In the genomic region with DNA sequence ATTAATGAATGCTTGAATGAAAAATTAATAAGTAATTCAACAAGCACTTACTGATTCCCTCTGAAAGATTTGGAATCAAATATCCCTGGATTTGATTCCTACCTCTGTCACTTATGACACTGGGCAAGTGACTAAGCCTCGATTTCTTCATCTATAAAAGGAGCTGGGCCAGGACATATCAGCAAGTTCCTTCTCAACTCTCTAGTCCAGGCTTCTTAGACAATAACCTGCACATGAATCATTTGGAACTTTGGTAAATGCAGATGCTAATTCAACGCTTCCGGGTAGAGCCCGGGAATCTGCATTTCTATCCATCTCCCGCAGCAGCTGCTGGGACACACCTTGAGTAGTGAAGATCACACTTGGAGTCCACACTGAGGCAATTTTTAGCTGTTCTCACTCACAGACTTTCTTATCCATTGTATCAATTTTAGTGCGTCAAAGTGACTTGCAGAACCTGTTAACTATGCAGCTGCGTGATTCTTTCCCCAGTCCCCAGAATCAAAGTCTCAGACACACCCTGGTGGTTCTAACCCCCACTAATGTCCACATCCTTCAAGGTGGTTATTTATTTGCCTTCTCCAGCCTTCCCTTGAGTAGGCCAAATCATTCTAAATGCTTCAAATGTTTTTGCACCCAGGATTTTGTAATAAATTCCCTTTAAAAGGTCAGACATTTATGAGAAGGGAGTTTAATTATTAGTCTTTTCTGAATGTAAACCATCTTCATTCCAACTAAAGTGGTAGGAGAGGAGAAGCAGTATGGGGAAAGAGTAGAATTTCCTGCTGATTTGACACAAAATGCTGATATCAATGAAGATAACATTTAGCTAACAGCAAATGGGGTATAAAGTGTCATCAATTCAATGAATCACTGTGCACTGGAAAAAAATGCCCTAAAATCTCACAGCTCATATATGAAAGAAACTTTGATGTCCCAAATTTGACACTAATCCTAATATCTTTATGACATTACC, we compare ENCODE assay signal across 11 cellular contexts. TPM values are rescaled to one million over a fixed set of nuclear protein-coding genes. Genes with fewer than 3 reads are reported as not detected.
DNase-seq lines count a peak whose midpoint lies in the region; ATAC-seq and TF ChIP-seq lines count a peak whose summit lies in the region.
"Had no signal": no experiment of that assay in that cellular context is flagged by ENCODE, and none has a peak within 500 bp of the region (broad histone marks: within the 10 kb centered on the region; RNA-seq: fewer than 3 reads in every experiment).

No MANE protein-coding gene starts in this region.

- intact Hi-C loops in upper lobe of right lung (cut with DNase I) (no loop called here), body of pancreas (cut with DNase I) (no loop called here)

- H3K4me1 ChIP-seq in upper lobe of right lung (peaks cover 56% of the 10 kb centered on the region), body of pancreas (no peaks in the 10 kb centered on the region)
- H3K4me1 ChIP-seq: uterus had no signal

- H3K4me3 ChIP-seq in upper lobe of right lung = no peak overlapping the region
- H3K4me3 ChIP-seq in body of pancreas = no peak overlapping the region
- H3K4me3 ChIP-seq: uterus had no signal

- H3K27me3 Mint-ChIP-seq in activated T-cell treated with anti-CD3 and anti-CD28 coated beads, Interleukin-2, amount 50 U/mL, for 24 hours = no peaks in the 10 kb centered on the region
- no peaks in the 10 kb centered on the region for H3K27me3 Mint-ChIP-seq in activated T-helper 17 cell treated with anti-CD3 and anti-CD28 coated beads, Interleukin-2, amount 50 U/mL, for 72 hours

- H3K4me3 Mint-ChIP-seq in activated T-cell treated with anti-CD3 and anti-CD28 coated beads, Interleukin-2, amount 50 U/mL, for 24 hours = peak overlapping the region; percentile 34
- peak overlapping the region; percentile 36 for H3K4me3 Mint-ChIP-seq in activated T-helper 17 cell treated with anti-CD3 and anti-CD28 coated beads, Interleukin-2, amount 50 U/mL, for 72 hours

- H3K27ac ChIP-seq in upper lobe of right lung (peak overlapping the region; percentile 61), body of pancreas (no peak overlapping the region)
- H3K27ac ChIP-seq: uterus had no signal

- peak; percentile 32 for DNase-seq in activated T-cell treated with anti-CD3 and anti-CD28 coated beads, Interleukin-2, amount 50 U/mL, for 24 hours
- DNase-seq in activated T-cell treated with anti-CD3 and anti-CD28 coated beads for 4 hours (no peak), islet precursor cell (peak; percentile 57), upper lobe of right lung (no peak), body of pancreas (no peak), Kasumi-1 (lab: John Stamatoyannopoulos, UW) (no peak)
- DNase-seq: activated naive CD4-positive, alpha-beta T cell treated with anti-CD3 and anti-CD28 coated beads, Interleukin-2, amount 50 U/mL, for 16 hours; SIG-M5; uterus had no signal

- H3K36me3 ChIP-seq in upper lobe of right lung = no peaks in the 10 kb centered on the region
- no peaks in the 10 kb centered on the region for H3K36me3 ChIP-seq in body of pancreas (replicated peaks in 1 of 2; ENCODE audit: insufficient read depth in 1 of 2, low read depth in 2 of 2)
- H3K36me3 ChIP-seq: uterus had no signal

- no peak for ATAC-seq in activated T-helper 17 cell treated with anti-CD3 and anti-CD28 coated beads, Interleukin-2, amount 50 U/mL, for 72 hours (replicated peaks)
- ATAC-seq in upper lobe of right lung (peak; percentile 72), body of pancreas (no peak), HG03571 (IDR thresholded peaks at IDR 0.05; ENCODE audit: unreplicated experiment) (no peak)

- H3K9me3 ChIP-seq in upper lobe of right lung (no peaks in the 10 kb centered on the region), body of pancreas (no peaks in the 10 kb centered on the region)
- H3K9me3 ChIP-seq: uterus had no signal

- WGBS in body of pancreas, 2 donors = 73 to 84% methylated on average over 7 of the region's 7 CpGs

- no peak for TF ChIP-seq POLR2A in body of pancreas (IDR thresholded peaks at IDR 0.05)

- peaks cover 2% of the 10 kb centered on the region for H3K9me3 Mint-ChIP-seq in activated T-cell treated with anti-CD3 and anti-CD28 coated beads, Interleukin-2, amount 50 U/mL, for 24 hours
- H3K9me3 Mint-ChIP-seq in activated T-helper 17 cell treated with anti-CD3 and anti-CD28 coated beads, Interleukin-2, amount 50 U/mL, for 72 hours = no peaks in the 10 kb centered on the region

- H3K27ac Mint-ChIP-seq in activated T-cell treated with anti-CD3 and anti-CD28 coated beads, Interleukin-2, amount 50 U/mL, for 24 hours = peak overlapping the region; percentile 97
- peak overlapping the region; percentile 55 for H3K27ac Mint-ChIP-seq in activated T-helper 17 cell treated with anti-CD3 and anti-CD28 coated beads, Interleukin-2, amount 50 U/mL, for 72 hours

- peaks cover 90% of the 10 kb centered on the region for H3K4me1 Mint-ChIP-seq in activated T-cell treated with anti-CD3 and anti-CD28 coated beads, Interleukin-2, amount 50 U/mL, for 24 hours (ENCODE audit: low read depth)
- H3K4me1 Mint-ChIP-seq in activated T-helper 17 cell treated with anti-CD3 and anti-CD28 coated beads, Interleukin-2, amount 50 U/mL, for 72 hours = peaks cover 42% of the 10 kb centered on the region

- H3K27me3 ChIP-seq in upper lobe of right lung = no peaks in the 10 kb centered on the region
- H3K27me3 ChIP-seq in body of pancreas = no peaks in the 10 kb centered on the region
- H3K27me3 ChIP-seq: uterus had no signal

- H3K36me3 Mint-ChIP-seq in activated T-cell treated with anti-CD3 and anti-CD28 coated beads, Interleukin-2, amount 50 U/mL, for 24 hours (ENCODE audit: low read depth) = peaks cover 24% of the 10 kb centered on the region
- peaks cover 16% of the 10 kb centered on the region for H3K36me3 Mint-ChIP-seq in activated T-helper 17 cell treated with anti-CD3 and anti-CD28 coated beads, Interleukin-2, amount 50 U/mL, for 72 hours (ENCODE audit: low read depth)

- TF ChIP-seq CTCF in upper lobe of right lung (IDR thresholded peaks at IDR 0.05) (no peak), body of pancreas (IDR thresholded peaks at IDR 0.05) (no peak)

RNA-seq across cellular contexts. Expression of gene CCND3, which starts 26.0 kb away (rescaled TPM):
- total RNA-seq in activated T-helper 17 cell treated with anti-CD3 and anti-CD28 coated beads, Interleukin-2, amount 50 U/mL, for 72 hours = 100 to 1,000 TPM; 297 to 332 TPM
- total RNA-seq in upper lobe of right lung = 186 TPM
- 10 to 100 TPM; 73.2 to 91.0 TPM for total RNA-seq in body of pancreas

RNA-seq across cellular contexts. Expression of gene BYSL, which starts 46.3 kb away (rescaled TPM):
- 10 to 100 TPM; 23.3 to 53.1 TPM for total RNA-seq in activated T-helper 17 cell treated with anti-CD3 and anti-CD28 coated beads, Interleukin-2, amount 50 U/mL, for 72 hours
- total RNA-seq in upper lobe of right lung = 11.6 TPM
- total RNA-seq in body of pancreas = 10 to 100 TPM in 1 of 2 donors, 1 to 10 TPM in 1; 3.1 to 13.5 TPM

RNA-seq across cellular contexts. Expression of gene MED20, which starts 46.7 kb away (rescaled TPM):
- 10 to 100 TPM; 20.5 to 22.6 TPM for total RNA-seq in activated T-helper 17 cell treated with anti-CD3 and anti-CD28 coated beads, Interleukin-2, amount 50 U/mL, for 72 hours
- total RNA-seq in upper lobe of right lung = 18.3 TPM
- total RNA-seq in body of pancreas = 10 to 100 TPM in 1 of 2 donors, 1 to 10 TPM in 1; 9.9 to 17.8 TPM

Comparison
In these comparisons a context has a peak if more than half of its experiments do, and no peak if none do; other contexts are left out.
1. DNase-seq: peak in activated T-cell treated with anti-CD3 and anti-CD28 coated beads, Interleukin-2, amount 50 U/mL, for 24 hours (single experiment) and islet precursor cell (single experiment); none in activated T-cell treated with anti-CD3 and anti-CD28 coated beads for 4 hours (single experiment), upper lobe of right lung (single experiment), body of pancreas (0 of 4) and Kasumi-1 (0 of 2).